ENCODE assay signal across 8 cellular contexts in genomic region chrX:131827935-131828334, GRCh38.
A peak's percentile ranks its signal among the peaks of the same experiment; 100 is the strongest.
DNase-seq lines count a peak whose midpoint lies in the region; ATAC-seq and TF ChIP-seq lines count a peak whose summit lies in the region.

No MANE protein-coding gene starts in this region.

- H3K9me2 ChIP-seq in DOHH2 (replicated peaks; ENCODE audit: control insufficient read depth, low read length) (no peaks in the 10 kb centered on the region), OCI-LY7 (ENCODE audit: insufficient read depth, low read length) (no peaks in the 10 kb centered on the region)

- CTCF ChIA-PET in OCI-LY7 (lab: Charles Lee; ENCODE audit: unreplicated experiment), result no interaction called here

- BruUV-seq in OCI-LY7 (replicated peaks; lab: Mats Ljungman, UMichigan), result no TSS peak

- H3K4me3 ChIP-seq in DOHH2 (ENCODE audit: low read length) (no peak overlapping the region), OCI-LY7 (ENCODE audit: low read depth, low read length, poor library complexity, severe bottlenecking) (no peak overlapping the region)

- H3K4me1 ChIP-seq in DOHH2 (ENCODE audit: control insufficient read depth, low read length) (peaks cover 11% of the 10 kb centered on the region), OCI-LY7 (ENCODE audit: insufficient read depth, low read length, poor library complexity, severe bottlenecking) (no peaks in the 10 kb centered on the region)

- H3K36me3 ChIP-seq in DOHH2 (ENCODE audit: control insufficient read depth, low read length) (no peaks in the 10 kb centered on the region), OCI-LY7 (ENCODE audit: insufficient read depth, low read length) (no peaks in the 10 kb centered on the region)

- ATAC-seq in GM19324 (IDR thresholded peaks at IDR 0.05; ENCODE audit: low FRiP score, unreplicated experiment) (peak; percentile 55), HG03175 (IDR thresholded peaks at IDR 0.05; ENCODE audit: unreplicated experiment) (peak; percentile 65), esophagus mucosa (no peak), HG02840 (IDR thresholded peaks at IDR 0.05; ENCODE audit: low FRiP score, unreplicated experiment) (no peak)

- no peak overlapping the region for H3K27ac ChIP-seq in DOHH2 (ENCODE audit: low read depth, low read length)
- H3K27ac ChIP-seq in OCI-LY7 (ENCODE audit: low read depth, low read length, poor library complexity, severe bottlenecking), result no peak overlapping the region

- POLR2A ChIA-PET in OCI-LY7 (lab: Charles Lee), result interaction anchor here (0.6 kb wide), 1 partner anchor 510 kb away, joined by 4 read pairs; no protein-coding TSS in a partner anchor

- intact Hi-C loops in OCI-LY7 (cut with micrococcal nuclease; ENCODE audit: unreplicated experiment), result no loop called here

- TF ChIP-seq CTCF in DOHH2 (IDR thresholded peaks at IDR 0.05; ENCODE audit: low read depth, low read length, poor library complexity, severe bottlenecking), result peak; percentile 50
- TF ChIP-seq CTCF in OCI-LY7 (conservative IDR thresholded peaks at IDR 0.05; ENCODE audit: low read length), result peak; percentile 60

- no peaks in the 10 kb centered on the region for H3K27me3 ChIP-seq in DOHH2 (ENCODE audit: control insufficient read depth, low read length)

- H4K20me1 ChIP-seq in DOHH2 (ENCODE audit: control insufficient read depth, insufficient read depth, low read depth, low read length) (no peaks in the 10 kb centered on the region), OCI-LY7 (ENCODE audit: insufficient read depth, low read length) (no peaks in the 10 kb centered on the region)

- H3K79me2 ChIP-seq in DOHH2 (ENCODE audit: control insufficient read depth, low read length), result no peaks in the 10 kb centered on the region
- H3K79me2 ChIP-seq in OCI-LY7 (ENCODE audit: insufficient read depth, low read depth, low read length), result no peaks in the 10 kb centered on the region

- no peaks in the 10 kb centered on the region for H3F3A ChIP-seq in DOHH2 (ENCODE audit: control insufficient read depth, insufficient read depth)

- H2AFZ ChIP-seq in OCI-LY7 (ENCODE audit: low read length), result no peak overlapping the region

- DNase-seq in OCI-LY7 (ENCODE audit: low spot score) (peak; percentile 27), cerebellar cortex (ENCODE audit: low spot score) (peak; percentile 17)
- DNase-seq in stimulated activated CD4-positive, alpha-beta T cell treated with anti-CD3 and anti-CD28 coated beads, Interleukin-15, amount 100 ng/mL, for 24 hours, result peak; percentile 64

- H3K9me3 ChIP-seq in DOHH2 (ENCODE audit: control insufficient read depth, insufficient read depth, low read length) (no peaks in the 10 kb centered on the region), OCI-LY7 (ENCODE audit: low read length) (no peaks in the 10 kb centered on the region)

- no peak overlapping the region for H3K4me2 ChIP-seq in DOHH2 (ENCODE audit: low read length)
- no peak overlapping the region for H3K4me2 ChIP-seq in OCI-LY7 (ENCODE audit: low read length)

Comparison
In these comparisons a context has a peak if more than half of its experiments do, and no peak if none do; other contexts are left out.
1. ATAC-seq: peak in GM19324 (single experiment) and HG03175 (single experiment); none in esophagus mucosa (single experiment) and HG02840 (single experiment).
2. Peak in every context shown above with its lines, with median percentiles within 50 percentile points of each other: DNase-seq.